In the genomic region with DNA sequence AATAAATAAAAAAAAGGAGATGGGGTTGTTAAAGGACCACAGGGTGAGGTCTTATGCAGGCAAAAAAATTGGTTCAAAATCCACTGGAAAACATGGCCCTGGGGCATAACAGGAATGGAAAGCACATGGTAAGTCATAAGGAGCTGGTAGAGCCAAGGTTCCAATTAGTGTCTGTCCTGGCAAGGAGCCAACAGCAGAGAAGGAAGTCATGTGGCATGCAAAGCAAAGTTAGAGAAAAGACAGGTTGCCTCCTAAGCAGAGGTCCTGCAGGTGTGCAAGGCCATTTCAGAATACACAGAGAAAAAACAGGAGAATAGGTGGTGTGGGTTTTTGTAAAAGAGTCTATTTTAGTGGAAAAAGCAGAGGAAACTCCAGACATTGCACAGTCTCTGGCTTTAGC, we compare ENCODE assay signal across 20 cellular contexts.
"Had no signal": no experiment of that assay in that cellular context is flagged by ENCODE, and none has a peak within 500 bp of the region (broad histone marks: within the 10 kb centered on the region; RNA-seq: fewer than 3 reads in every experiment).

No MANE protein-coding gene starts in this region.

- DNase-seq: dermis blood vessel endothelial cell; kidney; left cardiac atrium; left ventricle myocardium inferior; mesenchymal stem cell; midbrain; nucleus accumbens; ovary; right cardiac atrium; small intestine; stimulated activated CD4-positive, alpha-beta T cell treated with anti-CD3 and anti-CD28 coated beads, Interleukin-12 subunit alpha, Interleukin-12 subunit beta, amount 100 ng/mL, for 4 hours; stimulated activated naive CD4-positive, alpha-beta T cell; stomach; substantia nigra; transverse colon had no signal

- ATAC-seq: foreskin keratinocyte; left cardiac atrium; natural killer cell treated with Interleukin-12 subunit alpha and Interleukin-12 subunit beta and Interleukin-15 and Interleukin-18, amount 100 ng/mL, for 72 hours; right cardiac atrium had no signal

- H3K4me3 ChIP-seq: left ventricle myocardium inferior, lung, neural progenitor cell, ovary, stomach, thoracic aorta, transverse colon had no signal
